In genomic region chr1:229410692-229411433, GRCh38 we compare ENCODE assay signal across 8 cellular contexts. TPM values are rescaled to one million over a fixed set of nuclear protein-coding genes. Genes with fewer than 3 reads are reported as not detected.
DNase-seq lines count a peak whose midpoint lies in the region; ATAC-seq and TF ChIP-seq lines count a peak whose summit lies in the region.

No MANE protein-coding gene starts in this region.

- H3K27ac Mint-ChIP-seq in WTC11, result no peak overlapping the region

- H3K27ac ChIP-seq in heart right ventricle (peak overlapping the region; percentile 58 to 98 (median 82)), gastrocnemius medialis (peak overlapping the region; percentile 89 to 95 (median 92))

- in situ Hi-C loops in gastrocnemius medialis (cut with MboI; ENCODE audit: low sequenced_read_pairs in 4 of 4), result no loop called here

- H3K9me3 ChIP-seq in heart right ventricle, result no peaks in the 10 kb centered on the region
- no peaks in the 10 kb centered on the region for H3K9me3 ChIP-seq in gastrocnemius medialis

- 9 to 11% methylated on average over 14 of the region's 14 CpGs for WGBS in heart right ventricle, 2 donors
- WGBS in lower leg skin, 2 donors, result 8 to 18% methylated on average over 14 of the region's 14 CpGs

- ATAC-seq in activated T-cell treated with anti-CD3 and anti-CD28 coated beads, Interleukin-2, amount 50 U/mL, for 4 hours, result peak; percentile 76
- ATAC-seq in WTC11 (peak; percentile 31), heart right ventricle (peak; percentile 64 to 91 (median 71)), gastrocnemius medialis (peak; percentile 69 to 79)

- H3K27me3 ChIP-seq in heart right ventricle, result peaks cover 0 to 56% (median 35%) of the 10 kb centered on the region in 7 donors
- H3K27me3 ChIP-seq in gastrocnemius medialis, result no peaks in the 10 kb centered on the region

- CTCF ChIA-PET in WTC11 (lab: Charles Lee), result interaction anchor here (1.2 to 1.4 kb wide), 4 partner anchors 10 to 148 kb away, joined by 3 to 7 read pairs (median 4); no protein-coding TSS in a partner anchor

- H3K36me3 ChIP-seq in heart right ventricle, result no peaks in the 10 kb centered on the region
- no peaks in the 10 kb centered on the region for H3K36me3 ChIP-seq in gastrocnemius medialis

- DNase-seq in activated T-cell treated with anti-CD3 and anti-CD28 coated beads, Interleukin-2, amount 50 U/mL, for 4 hours, result no peak
- DNase-seq in activated T-cell treated with anti-CD3 and anti-CD28 coated beads for 4 hours (no peak), NCI-H2107 treated with DMSO at 0.1 percent for 48 hours (lab: John Stamatoyannopoulos, UW; ENCODE audit: unreplicated experiment) (peak; percentile 87), WTC11 (ENCODE audit: low spot score) (peak; percentile 34), heart right ventricle (peak; percentile 68 to 82), gastrocnemius medialis (peak; percentile 89 to 96), GM19240 (ENCODE audit: insufficient read length, low spot score) (no peak), lower leg skin (ENCODE audit: low spot score in 2 of 2) (no peak)

- H3K9me3 Mint-ChIP-seq in activated T-cell treated with anti-CD3 and anti-CD28 coated beads, Interleukin-2, amount 50 U/mL, for 4 hours, result no peaks in the 10 kb centered on the region
- no peaks in the 10 kb centered on the region for H3K9me3 Mint-ChIP-seq in WTC11

- POLR2A ChIA-PET in WTC11 (lab: Charles Lee), result interaction anchor here (1.3 kb wide), 1 partner anchor 98 kb away, joined by 4 read pairs; the partner anchor contains the start of gene NUP133

- H3K36me3 Mint-ChIP-seq in activated T-cell treated with anti-CD3 and anti-CD28 coated beads, Interleukin-2, amount 50 U/mL, for 4 hours (ENCODE audit: insufficient read depth), result no peaks in the 10 kb centered on the region
- H3K36me3 Mint-ChIP-seq in WTC11, result no peaks in the 10 kb centered on the region

- H3K4me1 Mint-ChIP-seq in activated T-cell treated with anti-CD3 and anti-CD28 coated beads, Interleukin-2, amount 50 U/mL, for 4 hours (ENCODE audit: low read depth), result peaks cover 13% of the 10 kb centered on the region
- H3K4me1 Mint-ChIP-seq in WTC11, result peaks cover 37% of the 10 kb centered on the region

- peaks cover 7 to 57% (median 43%) of the 10 kb centered on the region in 9 donors for H3K4me1 ChIP-seq in heart right ventricle
- H3K4me1 ChIP-seq in gastrocnemius medialis, result peaks cover 53% of the 10 kb centered on the region in 2 donors

- intact Hi-C loops in heart right ventricle (cut with DNase I) (loop anchor here in 1 of 10 donors (2.0 kb wide), 1 partner anchor 20 kb away; no protein-coding TSS in a partner anchor), gastrocnemius medialis (cut with DNase I; ENCODE audit: low total_unique reads) (loop anchor here (1.0 kb wide), 2 partner anchors 19 to 23 kb away; partner anchors contain the start of gene ACTA1), lower leg skin (cut with DNase I; ENCODE audit: low total_unique reads) (no loop called here)

- peaks cover 53% of the 10 kb centered on the region for H3K27me3 Mint-ChIP-seq in activated T-cell treated with anti-CD3 and anti-CD28 coated beads, Interleukin-2, amount 50 U/mL, for 4 hours (ENCODE audit: low read depth)
- H3K27me3 Mint-ChIP-seq in WTC11 (ENCODE audit: low read depth), result peaks cover 70% of the 10 kb centered on the region

- H3K4me3 Mint-ChIP-seq in activated T-cell treated with anti-CD3 and anti-CD28 coated beads, Interleukin-2, amount 50 U/mL, for 4 hours, result no peak overlapping the region
- peak overlapping the region; percentile 28; the same call in 1 of the 2 replicates for H3K4me3 Mint-ChIP-seq in WTC11

- TF ChIP-seq POLR2A in gastrocnemius medialis (IDR thresholded peaks at IDR 0.05), result peak; percentile 61 to 63
- no peak for TF ChIP-seq POLR2A in lower leg skin (IDR thresholded peaks at IDR 0.05)

- H3K4me3 ChIP-seq in heart right ventricle (peak overlapping the region in 5 of 10 donors; percentile 21 to 41 (median 28)), gastrocnemius medialis (peak overlapping the region; percentile 2 to 23 (median 15)), lower leg skin (ENCODE audit: low read depth, poor library complexity, severe bottlenecking) (no peak overlapping the region)

- TF ChIP-seq CTCF in WTC11 (IDR thresholded peaks at IDR 0.05) (no peak), heart right ventricle (IDR thresholded peaks at IDR 0.05) (peak in 2 of 9 donors; percentile 11 to 12), gastrocnemius medialis (IDR thresholded peaks at IDR 0.05 in 4 of 5, conservative IDR thresholded peaks at IDR 0.05 in 1 of 5) (no peak), lower leg skin (IDR thresholded peaks at IDR 0.05) (no peak)

TF ChIP-seq in WTC11, 78 proteins besides CTCF, POLR2A, EP300 and RAD21 (continues in another document):
- TF ChIP-seq MAX (CRISPR knock-in tag; IDR thresholded peaks at IDR 0.05), result 0 out of 2 replicates have a peak, but pooled peaks have one; percentile 21
- TF ChIP-seq GABPB1 (CRISPR knock-in tag; IDR thresholded peaks at IDR 0.05), result no peak
- TF ChIP-seq MLX (CRISPR knock-in tag; IDR thresholded peaks at IDR 0.05), result no peak
- no peak for TF ChIP-seq HMGA2 (CRISPR knock-in tag; IDR thresholded peaks at IDR 0.05)
- TF ChIP-seq ATF6 (CRISPR knock-in tag; IDR thresholded peaks at IDR 0.05), result no peak
- TF ChIP-seq ZNF281 (CRISPR knock-in tag; IDR thresholded peaks at IDR 0.05), result no peak
- 0 out of 2 replicates have a peak, but pooled peaks have one; percentile 18 for TF ChIP-seq TEAD1 (CRISPR knock-in tag; IDR thresholded peaks at IDR 0.05)
- no peak for TF ChIP-seq ZNF396 (CRISPR knock-in tag; IDR thresholded peaks at IDR 0.05; ENCODE audit: borderline replicate concordance)

RNA-seq across cellular contexts. Expression of gene ACTA1, which starts 23.0 kb away (rescaled TPM):
- not detected for total RNA-seq in activated T-cell treated with anti-CD3 and anti-CD28 coated beads, Interleukin-2, amount 50 U/mL, for 4 hours
- 0.78 to 1.5 TPM (median 0.96 TPM) in 3 replicates for total RNA-seq in WTC11 (2021)
- over 10,000 TPM in 5 of 10 donors, 1,000 to 10,000 TPM in 4, 100 to 1,000 TPM in 1; 976 to 17,994 (median 10,145) TPM for total RNA-seq in heart right ventricle
- 1,000 to 10,000 TPM; 2,463 to 2,779 TPM for polyA plus RNA-seq in heart right ventricle
- total RNA-seq in gastrocnemius medialis, result over 10,000 TPM in 3 of 4 donors, 1,000 to 10,000 TPM in 1; 2,912 to 35,934 (median 16,282) TPM
- total RNA-seq in lower leg skin, result 10 to 100 TPM in 1 of 4 donors, 1 to 10 TPM in 1, under 1 TPM in 2; 0.21 to 10.8 (median 1.7) TPM

Comparison
In these comparisons a context has a peak if more than half of its experiments do, and no peak if none do; other contexts are left out.
1. DNase-seq: peak in NCI-H2107 treated with DMSO at 0.1 percent for 48 hours (single experiment), WTC11 (single experiment), heart right ventricle (2 of 2) and gastrocnemius medialis (2 of 2); none in activated T-cell treated with anti-CD3 and anti-CD28 coated beads, Interleukin-2, amount 50 U/mL, for 4 hours (single experiment), activated T-cell treated with anti-CD3 and anti-CD28 coated beads for 4 hours (single experiment), GM19240 (single experiment) and lower leg skin (0 of 2).
2. POLR2A ChIP-seq: peak in gastrocnemius medialis (2 of 2); none in lower leg skin (0 of 2).
3. RNA of gene ACTA1, which starts 23.0 kb away (total RNA-seq): 2,912 to 35,934 TPM in gastrocnemius medialis and 976 to 17,994 TPM in heart right ventricle; 0.21 to 10.8 TPM in lower leg skin, 0.78 to 1.5 TPM in WTC11 and not detected in activated T-cell treated with anti-CD3 and anti-CD28 coated beads, Interleukin-2, amount 50 U/mL, for 4 hours; every median in the first group is over 10 times any median in the second.
4. Peak in every context shown above with its lines, with median percentiles within 50 percentile points of each other: ATAC-seq.